14 cellular contexts compared by ENCODE assay signal in the genomic region with DNA sequence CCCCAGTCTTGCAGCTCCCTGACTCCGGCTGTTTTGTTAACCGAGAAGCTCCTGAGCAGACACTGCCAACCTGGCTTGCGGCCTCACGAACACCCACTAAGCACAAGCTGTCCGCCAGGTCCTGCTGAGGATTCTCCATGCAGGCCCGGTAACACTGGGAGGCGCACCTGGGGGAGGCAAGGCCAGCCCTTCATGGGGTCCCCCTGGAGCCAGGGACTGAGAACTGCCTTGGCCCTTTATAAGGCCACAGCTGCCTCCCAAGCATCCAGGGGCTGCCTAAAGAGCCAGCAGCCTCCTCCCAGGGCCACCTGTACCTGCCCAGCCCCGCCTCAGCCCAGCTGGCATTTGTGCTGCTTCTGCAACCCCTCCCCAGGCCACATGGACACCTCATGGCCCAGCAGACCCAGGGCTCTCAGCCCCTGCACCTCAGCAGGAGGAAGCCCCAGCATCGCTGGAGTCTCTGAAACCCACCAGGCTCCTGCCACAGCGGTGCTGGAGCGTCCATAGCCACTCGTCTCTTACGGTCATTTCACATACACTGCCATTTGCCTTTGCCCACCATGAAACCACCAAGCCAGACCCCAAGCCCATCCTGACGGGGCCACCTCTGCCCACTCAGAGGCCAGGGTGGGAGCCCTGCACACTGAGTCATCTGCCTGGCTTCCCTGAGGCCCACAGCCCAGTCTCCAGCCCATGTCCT.
"Had no signal": no experiment of that assay in that cellular context is flagged by ENCODE, and none has a peak within 500 bp of the region (broad histone marks: within the 10 kb centered on the region; RNA-seq: fewer than 3 reads in every experiment).

No MANE protein-coding gene starts in this region.

- H3K9me3 ChIP-seq: body of pancreas, colonic mucosa, gastrocnemius medialis, heart right ventricle, left ventricle myocardium inferior, psoas muscle, stomach, upper lobe of left lung had no signal

- H3K9me3 Mint-ChIP-seq: nephron progenitor cell had no signal

- H3K4me3 Mint-ChIP-seq: nephron progenitor cell had no signal

- H3K4me1 ChIP-seq: body of pancreas, colonic mucosa, gastrocnemius medialis, heart right ventricle, left ventricle myocardium inferior, psoas muscle, stomach, upper lobe of left lung had no signal

- H3K27ac Mint-ChIP-seq: nephron progenitor cell had no signal

- H3K36me3 ChIP-seq: colonic mucosa had no signal

- DNase-seq: activated CD4-positive, alpha-beta T cell treated with anti-CD3 and anti-CD28 coated beads, Interleukin-2, amount 50 U/mL, for 1 hour; activated CD4-positive, CD25-positive, alpha-beta regulatory T cell treated with anti-CD3 and anti-CD28 coated beads, Interleukin-2, amount 50 U/mL, for 72 hours; activated naive CD4-positive, alpha-beta T cell; body of pancreas; colonic mucosa; gastrocnemius medialis; heart right ventricle; left ventricle myocardium inferior; nephron progenitor cell; psoas muscle; right cardiac atrium; stimulated activated CD4-positive, alpha-beta T cell treated with anti-CD3 and anti-CD28 coated beads, Interleukin-2, amount 100 ng/mL, for 48 hours; stomach had no signal

- H3K4me3 ChIP-seq: body of pancreas, colonic mucosa, gastrocnemius medialis, heart right ventricle, left ventricle myocardium inferior, psoas muscle, stomach, upper lobe of left lung had no signal

- ATAC-seq: body of pancreas, gastrocnemius medialis, heart right ventricle, psoas muscle, right cardiac atrium had no signal

- H3K27ac ChIP-seq: body of pancreas, colonic mucosa, gastrocnemius medialis, heart right ventricle, left ventricle myocardium inferior, psoas muscle, stomach, upper lobe of left lung had no signal

- H3K27me3 ChIP-seq: body of pancreas, colonic mucosa, gastrocnemius medialis, heart right ventricle, stomach, upper lobe of left lung had no signal
